ENCODE assay signal across 16 cellular contexts in genomic region chr5:103446813-103447212, GRCh38.
A peak's percentile ranks its signal among the peaks of the same experiment; 100 is the strongest.
DNase-seq lines count a peak whose midpoint lies in the region; ATAC-seq, FAIRE-seq and TF ChIP-seq lines count a peak whose summit lies in the region.
"Had no signal": no experiment of that assay in that cellular context is flagged by ENCODE, and none has a peak within 500 bp of the region (broad histone marks: within the 10 kb centered on the region; RNA-seq: fewer than 3 reads in every experiment).

No MANE protein-coding gene starts in this region.

- H3K27ac ChIP-seq in 22Rv1: peak overlapping the region; percentile 85; the same call in 1 of the 2 replicates
- H3K27ac ChIP-seq: C4-2B had no signal

- peak; percentile 91 for FAIRE-seq in H54 (lab: Jason Lieb, UNC)
- peak; percentile 5 for FAIRE-seq in islet of Langerhans (lab: Jason Lieb, UNC)
- FAIRE-seq: G401.6, GM12891 had no signal

- TF ChIP-seq CTCF in 22Rv1 (IDR thresholded peaks at IDR 0.05): no peak

- ATAC-seq in HG03520 (IDR thresholded peaks at IDR 0.05; ENCODE audit: unreplicated experiment): no peak

- intact Hi-C loops in posterior vena cava (cut with DNase I): no loop called here

- DNase-seq in H54 (ENCODE audit: insufficient read length, low spot score) (no peak), SW 1271 (lab: John Stamatoyannopoulos, UW) (peak; percentile 13 to 39), amygdala (lab: John Stamatoyannopoulos, UW) (no peak), posterior vena cava (ENCODE audit: low spot score) (no peak)
- no peak for DNase-seq in stimulated activated CD4-positive, alpha-beta T cell treated with anti-CD3 and anti-CD28 coated beads, Interleukin-4, amount 100 ng/mL, for 1 hour
- DNase-seq: Karpas-422, NCI-H1417, NCI-H2029, NCI-H524 treated with DMSO at 0.1 percent for 48 hours, OCI-M1 had no signal

- TF ChIP-seq POLR2A in H54 (IDR thresholded peaks at IDR 0.05; ENCODE audit: low read depth, low read length): no peak

Comparison
In these comparisons a context has a peak if more than half of its experiments do, and no peak if none do; other contexts are left out.
1. DNase-seq: peak in SW 1271 (2 of 2); none in H54 (single experiment), amygdala (0 of 56), stimulated activated CD4-positive, alpha-beta T cell treated with anti-CD3 and anti-CD28 coated beads, Interleukin-4, amount 100 ng/mL, for 1 hour (single experiment) and posterior vena cava (single experiment).